ENCODE assay signal across 1 cellular context in the genomic region with DNA sequence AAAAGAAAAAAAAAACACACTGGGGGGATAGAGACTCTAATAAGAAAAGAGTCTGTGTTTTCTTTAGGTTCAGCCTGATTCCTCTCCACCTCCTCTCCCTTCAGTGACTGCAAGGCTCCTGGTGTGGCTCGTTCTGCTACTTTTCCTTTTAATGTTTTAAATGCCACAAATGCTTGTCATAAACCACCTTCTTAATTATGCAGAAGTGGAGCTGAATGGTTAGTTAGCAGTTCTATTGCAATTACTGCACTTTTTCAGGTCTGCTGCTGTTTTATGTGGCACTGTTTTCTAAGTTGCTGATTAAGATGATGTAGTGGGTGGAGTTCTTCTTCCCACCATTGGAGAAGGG.
TF ChIP-seq lines count a peak whose summit lies in the region.

No MANE protein-coding gene starts in this region.

TF ChIP-seq in SK-N-SH, 30 proteins besides CTCF, POLR2A, EP300 and RAD21 (continued from another document):
- TF ChIP-seq, protein P1, sequence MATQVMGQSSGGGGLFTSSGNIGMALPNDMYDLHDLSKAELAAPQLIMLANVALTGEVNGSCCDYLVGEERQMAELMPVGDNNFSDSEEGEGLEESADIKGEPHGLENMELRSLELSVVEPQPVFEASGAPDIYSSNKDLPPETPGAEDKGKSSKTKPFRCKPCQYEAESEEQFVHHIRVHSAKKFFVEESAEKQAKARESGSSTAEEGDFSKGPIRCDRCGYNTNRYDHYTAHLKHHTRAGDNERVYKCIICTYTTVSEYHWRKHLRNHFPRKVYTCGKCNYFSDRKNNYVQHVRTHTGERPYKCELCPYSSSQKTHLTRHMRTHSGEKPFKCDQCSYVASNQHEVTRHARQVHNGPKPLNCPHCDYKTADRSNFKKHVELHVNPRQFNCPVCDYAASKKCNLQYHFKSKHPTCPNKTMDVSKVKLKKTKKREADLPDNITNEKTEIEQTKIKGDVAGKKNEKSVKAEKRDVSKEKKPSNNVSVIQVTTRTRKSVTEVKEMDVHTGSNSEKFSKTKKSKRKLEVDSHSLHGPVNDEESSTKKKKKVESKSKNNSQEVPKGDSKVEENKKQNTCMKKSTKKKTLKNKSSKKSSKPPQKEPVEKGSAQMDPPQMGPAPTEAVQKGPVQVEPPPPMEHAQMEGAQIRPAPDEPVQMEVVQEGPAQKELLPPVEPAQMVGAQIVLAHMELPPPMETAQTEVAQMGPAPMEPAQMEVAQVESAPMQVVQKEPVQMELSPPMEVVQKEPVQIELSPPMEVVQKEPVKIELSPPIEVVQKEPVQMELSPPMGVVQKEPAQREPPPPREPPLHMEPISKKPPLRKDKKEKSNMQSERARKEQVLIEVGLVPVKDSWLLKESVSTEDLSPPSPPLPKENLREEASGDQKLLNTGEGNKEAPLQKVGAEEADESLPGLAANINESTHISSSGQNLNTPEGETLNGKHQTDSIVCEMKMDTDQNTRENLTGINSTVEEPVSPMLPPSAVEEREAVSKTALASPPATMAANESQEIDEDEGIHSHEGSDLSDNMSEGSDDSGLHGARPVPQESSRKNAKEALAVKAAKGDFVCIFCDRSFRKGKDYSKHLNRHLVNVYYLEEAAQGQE (IDR thresholded peaks at IDR 0.05; ENCODE audit: low read depth, low read length): no peak
- TF ChIP-seq NRF1 (IDR thresholded peaks at IDR 0.05; ENCODE audit: low read depth, low read length): no peak
